7 cellular contexts compared by ENCODE assay signal in genomic region chr1:36156329-36157114, GRCh38. TPM values are rescaled to one million over a fixed set of nuclear protein-coding genes. Genes with fewer than 3 reads are reported as not detected.
DNase-seq lines count a peak whose midpoint lies in the region; ATAC-seq, FAIRE-seq and TF ChIP-seq lines count a peak whose summit lies in the region.

No MANE protein-coding gene starts in this region.

- peaks cover 4% of the 10 kb centered on the region for H3K36me3 Mint-ChIP-seq in neural crest cell (ENCODE audit: low read depth)

- H3K27ac ChIP-seq in Peyer's patch (peak overlapping the region; percentile 97 to 100 (median 98)), foreskin keratinocyte (peak overlapping the region; percentile 99)

- peaks cover 72% of the 10 kb centered on the region for H3K4me1 Mint-ChIP-seq in neural crest cell

- TF ChIP-seq POLR2A in Peyer's patch (IDR thresholded peaks at IDR 0.05), result no peak

- H3K4me3 ChIP-seq in GM12875 (ENCODE audit: low read depth, low read length), result peak overlapping the region; percentile 76
- H3K4me3 ChIP-seq in Peyer's patch, result peak overlapping the region; percentile 98 to 100 (median 99)

- H3K27ac Mint-ChIP-seq in neural crest cell (ENCODE audit: unreplicated experiment), result peak overlapping the region; percentile 98

- no peaks in the 10 kb centered on the region for H3K9me3 ChIP-seq in Peyer's patch

- ATAC-seq in HG03432 (IDR thresholded peaks at IDR 0.05; ENCODE audit: unreplicated experiment) (peak; percentile 23), foreskin keratinocyte (peak; percentile 6)

- no peaks in the 10 kb centered on the region for H3K27me3 ChIP-seq in Peyer's patch
- no peaks in the 10 kb centered on the region for H3K27me3 ChIP-seq in foreskin keratinocyte

- DNase-seq in Peyer's patch, result peak; percentile 67 to 81 (median 69)
- DNase-seq in activated gamma-delta T cell (lab: John Stamatoyannopoulos, UW), result peak; percentile 32
- DNase-seq in foreskin keratinocyte, result no peak
- peak; percentile 74 for DNase-seq in neural crest cell (ENCODE audit: low read depth, low spot score)
- DNase-seq in urothelium cell line (ENCODE audit: low spot score), result peak; percentile 73

- peaks cover 0 to 53% (median 49%) of the 10 kb centered on the region in 4 donors for H3K4me1 ChIP-seq in Peyer's patch
- peaks cover 18% of the 10 kb centered on the region for H3K4me1 ChIP-seq in foreskin keratinocyte

- H3K9me3 Mint-ChIP-seq in neural crest cell, result no peaks in the 10 kb centered on the region

- no peak for FAIRE-seq in urothelium cell line (lab: Jason Lieb, UNC)

- H3K4me3 Mint-ChIP-seq in neural crest cell, result peak overlapping the region; percentile 95

- no peaks in the 10 kb centered on the region for H3K27me3 Mint-ChIP-seq in neural crest cell (ENCODE audit: low read depth)

- no peak for TF ChIP-seq CTCF in GM12875 (IDR thresholded peaks at IDR 0.05; ENCODE audit: borderline replicate concordance, insufficient read depth, low read depth, low read length)
- TF ChIP-seq CTCF in Peyer's patch (IDR thresholded peaks at IDR 0.05), result no peak
- TF ChIP-seq CTCF in foreskin keratinocyte (conservative IDR thresholded peaks at IDR 0.05), result no peak
- no peak for TF ChIP-seq CTCF in neural crest cell (conservative IDR thresholded peaks at IDR 0.05)

- no peaks in the 10 kb centered on the region for H3K36me3 ChIP-seq in Peyer's patch

RNA-seq across cellular contexts. Expression of gene MAP7D1, which starts 0.6 kb away (rescaled TPM):
- total RNA-seq in Peyer's patch (10 to 100 TPM; 38.2 to 62.7 (median 46.4) TPM), foreskin keratinocyte (207 and 209 TPM in 2 replicates), neural crest cell (165 and 166 TPM in 2 replicates)
- 259 and 272 TPM in 2 replicates for polyA plus RNA-seq in foreskin keratinocyte

RNA-seq across cellular contexts. Expression of gene TRAPPC3, which starts 7.2 kb away (rescaled TPM):
- total RNA-seq in Peyer's patch (100 to 1,000 TPM in 1 of 4 donors, 10 to 100 TPM in 3; 56.2 to 113 (median 73.7) TPM), foreskin keratinocyte (115 and 121 TPM in 2 replicates), neural crest cell (48.6 and 52.8 TPM in 2 replicates)
- polyA plus RNA-seq in foreskin keratinocyte, result 142 and 153 TPM in 2 replicates

RNA-seq across cellular contexts. Expression of gene COL8A2, which starts 31.5 kb away (rescaled TPM):
- 1 to 10 TPM in 3 of 4 donors, under 1 TPM in 1; 0.83 to 1.3 (median 1.1) TPM for total RNA-seq in Peyer's patch
- 0.68 and 0.78 TPM in 2 replicates for total RNA-seq in foreskin keratinocyte
- 0.27 and 0.41 TPM in 2 replicates for polyA plus RNA-seq in foreskin keratinocyte
- 0.09 TPM in 2 replicates for total RNA-seq in neural crest cell

Comparison
In these comparisons a context has a peak if more than half of its experiments do, and no peak if none do; other contexts are left out.
1. DNase-seq: peak in Peyer's patch (3 of 3), activated gamma-delta T cell (single experiment), neural crest cell (single experiment) and urothelium cell line (single experiment); none in foreskin keratinocyte (0 of 2).